17 cellular contexts compared by ENCODE assay signal in the genomic region with DNA sequence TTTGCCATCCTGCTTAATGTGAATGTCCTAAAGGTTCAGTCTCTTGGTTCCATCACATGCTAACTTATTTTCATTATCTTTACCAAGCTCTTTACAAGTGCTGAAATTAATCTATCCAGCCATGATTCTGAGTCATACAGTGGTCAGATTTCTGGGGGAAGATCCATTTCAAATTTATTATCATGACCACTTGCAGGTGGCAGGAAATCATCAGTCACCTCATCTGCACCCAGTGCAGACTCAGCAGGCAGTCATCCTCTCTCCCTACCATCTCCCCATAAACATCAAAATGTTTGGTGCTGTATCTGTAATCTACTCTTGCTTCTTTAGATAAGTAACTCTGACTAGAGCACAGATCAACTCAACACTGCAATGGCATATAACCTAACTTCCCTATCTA. TPM values are rescaled to one million over a fixed set of nuclear protein-coding genes. Genes with fewer than 3 reads are reported as not detected.
DNase-seq lines count a peak whose midpoint lies in the region; ATAC-seq and TF ChIP-seq lines count a peak whose summit lies in the region.
"Had no signal": no experiment of that assay in that cellular context is flagged by ENCODE, and none has a peak within 500 bp of the region (broad histone marks: within the 10 kb centered on the region; RNA-seq: fewer than 3 reads in every experiment).

No MANE protein-coding gene starts in this region.

- H4K20me1 ChIP-seq in GM23248 (ENCODE audit: insufficient read depth) (no peaks in the 10 kb centered on the region), hepatocyte (ENCODE audit: insufficient read depth, poor library complexity, severe bottlenecking) (no peaks in the 10 kb centered on the region)
- H4K20me1 ChIP-seq: BLaER1 had no signal

- H3K79me2 ChIP-seq in GM23248 (ENCODE audit: insufficient read depth) (peaks cover 6% of the 10 kb centered on the region; the same call in 1 of the 2 replicates), hepatocyte (no peaks in the 10 kb centered on the region)

- H3K4me2 ChIP-seq in GM23248 (ENCODE audit: unreplicated experiment) = no peak overlapping the region
- no peak overlapping the region for H3K4me2 ChIP-seq in hepatocyte
- H3K4me2 ChIP-seq: BLaER1 had no signal

- H3F3A ChIP-seq in GM23248 (ENCODE audit: insufficient read depth) = peaks cover 23% of the 10 kb centered on the region; the same call in 1 of the 2 replicates

- H3K4me3 ChIP-seq in AG04450 (ENCODE audit: low read depth, low read length) = no peak overlapping the region
- no peak overlapping the region for H3K4me3 ChIP-seq in GM23248
- no peak overlapping the region for H3K4me3 ChIP-seq in hepatocyte
- H3K4me3 ChIP-seq: BLaER1, body of pancreas had no signal

- H3K27ac ChIP-seq in AG04450 (ENCODE audit: low read depth, low read length) = peak overlapping the region; percentile 47
- peak overlapping the region; percentile 54; the same call in 1 of the 2 replicates for H3K27ac ChIP-seq in GM23248
- H3K27ac ChIP-seq in hepatocyte = peak overlapping the region; percentile 69
- no peak overlapping the region for H3K27ac ChIP-seq in CD4-positive, alpha-beta T cell (ENCODE audit: low read depth, low read length)
- H3K27ac ChIP-seq: BLaER1, body of pancreas had no signal

- H3K36me3 ChIP-seq in GM23248 (ENCODE audit: low read depth) (peaks cover 10% of the 10 kb centered on the region; the same call in 1 of the 2 replicates), hepatocyte (replicated peaks; ENCODE audit: insufficient read depth, low read depth) (no peaks in the 10 kb centered on the region)

- H3K27me3 Mint-ChIP-seq in activated T-helper 17 cell treated with anti-CD3 and anti-CD28 coated beads, Interleukin-2, amount 50 U/mL, for 72 hours = no peaks in the 10 kb centered on the region
- H3K27me3 Mint-ChIP-seq in CD4-positive, alpha-beta T cell = no peaks in the 10 kb centered on the region

- no peak for TF ChIP-seq CTCF in AG04450 (IDR thresholded peaks at IDR 0.05; ENCODE audit: low read depth, low read length)
- TF ChIP-seq CTCF in hepatocyte (IDR thresholded peaks at IDR 0.05; ENCODE audit: poor library complexity) = no peak
- no peak for TF ChIP-seq CTCF in CD4-positive, alpha-beta T cell (IDR thresholded peaks at IDR 0.05)

- no peak overlapping the region for H3K9ac ChIP-seq in GM23248
- H3K9ac ChIP-seq: BLaER1 had no signal

- H3K4me1 ChIP-seq in GM23248 (ENCODE audit: insufficient read depth) = peaks cover 23% of the 10 kb centered on the region
- H3K4me1 ChIP-seq in hepatocyte (ENCODE audit: insufficient read depth) = no peaks in the 10 kb centered on the region
- H3K4me1 ChIP-seq: BLaER1, body of pancreas had no signal

- intact Hi-C loops in CD4-positive, alpha-beta T cell (cut with DNase I, micrococcal nuclease) = no loop called here

- peak overlapping the region; percentile 81 for H3K4me3 Mint-ChIP-seq in activated T-helper 17 cell treated with anti-CD3 and anti-CD28 coated beads, Interleukin-2, amount 50 U/mL, for 72 hours
- no peak overlapping the region for H3K4me3 Mint-ChIP-seq in CD4-positive, alpha-beta T cell

- H3K4me1 Mint-ChIP-seq in activated T-helper 17 cell treated with anti-CD3 and anti-CD28 coated beads, Interleukin-2, amount 50 U/mL, for 72 hours = peaks cover 36% of the 10 kb centered on the region
- H3K4me1 Mint-ChIP-seq in CD4-positive, alpha-beta T cell (ENCODE audit: low read depth) = peaks cover 17% of the 10 kb centered on the region

- no peaks in the 10 kb centered on the region for H3K9me3 ChIP-seq in AG04450 (ENCODE audit: control insufficient read depth, insufficient read depth, low read length)
- H3K9me3 ChIP-seq in GM23248 (ENCODE audit: low read depth) = no peaks in the 10 kb centered on the region
- H3K9me3 ChIP-seq in hepatocyte (ENCODE audit: low read depth) = no peaks in the 10 kb centered on the region
- H3K9me3 ChIP-seq in CD4-positive, alpha-beta T cell (ENCODE audit: control insufficient read depth, low read length) = no peaks in the 10 kb centered on the region
- H3K9me3 ChIP-seq: BLaER1, body of pancreas had no signal

- peaks cover 70% of the 10 kb centered on the region for H3K36me3 Mint-ChIP-seq in activated T-helper 17 cell treated with anti-CD3 and anti-CD28 coated beads, Interleukin-2, amount 50 U/mL, for 72 hours (ENCODE audit: low read depth)
- peaks cover 85% of the 10 kb centered on the region for H3K36me3 Mint-ChIP-seq in CD4-positive, alpha-beta T cell (ENCODE audit: low read depth)

- peak overlapping the region; percentile 60 for H3K27ac Mint-ChIP-seq in activated T-helper 17 cell treated with anti-CD3 and anti-CD28 coated beads, Interleukin-2, amount 50 U/mL, for 72 hours
- no peak overlapping the region for H3K27ac Mint-ChIP-seq in CD4-positive, alpha-beta T cell

- peak; percentile 70 for DNase-seq in AG04450 (ENCODE audit: low read depth, low spot score)
- DNase-seq in GM23248 = peak; percentile 40
- no peak for DNase-seq in hepatocyte (ENCODE audit: low spot score)
- DNase-seq in hypothalamus (lab: John Stamatoyannopoulos, UW) = no peak
- DNase-seq in CD4-positive, alpha-beta T cell = no peak
- DNase-seq: body of pancreas; effector CD4-positive, alpha-beta T cell; left cardiac atrium; NCI-H1092; NCI-H446; stimulated activated naive CD4-positive, alpha-beta T cell treated with Interleukin-2 at 50 U/mL for 16 hours had no signal

- H3K27me3 ChIP-seq in AG04450 (ENCODE audit: control insufficient read depth, insufficient read depth, low read length) (no peaks in the 10 kb centered on the region), GM23248 (replicated peaks; ENCODE audit: insufficient read depth) (no peaks in the 10 kb centered on the region), hepatocyte (no peaks in the 10 kb centered on the region)
- H3K27me3 ChIP-seq in CD4-positive, alpha-beta T cell (ENCODE audit: control insufficient read depth, insufficient read depth, low read length) = no peaks in the 10 kb centered on the region
- H3K27me3 ChIP-seq: BLaER1, body of pancreas had no signal

- POLR2A ChIA-PET in AG04450 (lab: Yijun Ruan, JAX) = no interaction called here
- POLR2A ChIA-PET in CD4-positive, alpha-beta T cell (lab: Charles Lee) = no interaction called here

- H3K9me2 ChIP-seq in GM23248 (ENCODE audit: insufficient read depth) = no peaks in the 10 kb centered on the region
- no peaks in the 10 kb centered on the region for H3K9me2 ChIP-seq in hepatocyte (replicated peaks; ENCODE audit: insufficient read depth)

- no peaks in the 10 kb centered on the region for H3K9me3 Mint-ChIP-seq in activated T-helper 17 cell treated with anti-CD3 and anti-CD28 coated beads, Interleukin-2, amount 50 U/mL, for 72 hours
- no peaks in the 10 kb centered on the region for H3K9me3 Mint-ChIP-seq in CD4-positive, alpha-beta T cell

- in situ Hi-C loops in GM23248 (cut with MboI) = no loop called here

- ATAC-seq in activated T-helper 17 cell treated with anti-CD3 and anti-CD28 coated beads, Interleukin-2, amount 50 U/mL, for 72 hours (replicated peaks) = peak; percentile 65
- ATAC-seq in CD4-positive, alpha-beta T cell (ENCODE audit: poor library complexity) = no peak
- no peak for ATAC-seq in HG03139 (IDR thresholded peaks at IDR 0.05; ENCODE audit: unreplicated experiment)
- ATAC-seq in GM21447 (IDR thresholded peaks at IDR 0.05; ENCODE audit: unreplicated experiment) = no peak
- ATAC-seq: body of pancreas, left cardiac atrium had no signal

- CTCF ChIA-PET in AG04450 (lab: Charles Lee) = interaction anchor here (1.1 to 1.5 kb wide), 2 partner anchors 116 to 118 kb away, joined by 3 to 4 read pairs; no protein-coding TSS in a partner anchor
- CTCF ChIA-PET in CD4-positive, alpha-beta T cell (lab: Charles Lee) = no interaction called here

- H2AFZ ChIP-seq in GM23248 (no peak overlapping the region), hepatocyte (no peak overlapping the region)

RNA-seq across cellular contexts. Expression of gene ATG14, which starts 23.5 kb away (rescaled TPM):
- polyA plus RNA-seq in AG04450 (2011; rRNA removed) (12.2 and 14.9 TPM in 2 replicates), GM23248 (2016; fragmentation: Nextera tagmentation; extraction: Ambion mirVana) (3.8 TPM in 2 replicates), hepatocyte (3.3 and 4.5 TPM in 2 replicates)
- 11.1 and 14.0 TPM in 2 replicates for polyA minus RNA-seq in AG04450 (2011; rRNA and poly(A)+ RNA removed)
- total RNA-seq in GM23248 (2014; rRNA removed; shearing (Covaris generic)) = 14.7 and 14.9 TPM in 2 replicates
- 1 to 10 TPM; 6.2 to 8.0 TPM for total RNA-seq in activated T-helper 17 cell treated with anti-CD3 and anti-CD28 coated beads, Interleukin-2, amount 50 U/mL, for 72 hours
- 15.1 and 16.6 TPM in 2 replicates for total RNA-seq in hepatocyte
- total RNA-seq in CD4-positive, alpha-beta T cell = 10 to 100 TPM; 19.9 to 20.5 TPM

RNA-seq across cellular contexts. Expression of gene TBPL2, which starts 52.3 kb away (rescaled TPM):
- polyA plus RNA-seq in AG04450 (2011; rRNA removed) = not detected in 2 replicates
- not detected in 2 replicates for polyA minus RNA-seq in AG04450 (2011; rRNA and poly(A)+ RNA removed)
- total RNA-seq in GM23248 (2014; rRNA removed; shearing (Covaris generic)) = not detected in 2 replicates
- not detected in 2 replicates for polyA plus RNA-seq in GM23248 (2016; fragmentation: Nextera tagmentation; extraction: Ambion mirVana)
- not detected for total RNA-seq in activated T-helper 17 cell treated with anti-CD3 and anti-CD28 coated beads, Interleukin-2, amount 50 U/mL, for 72 hours
- total RNA-seq in hepatocyte = 0.27 TPM in 1 of 2 replicates, not detected in the other
- polyA plus RNA-seq in hepatocyte = 0.23 and 0.27 TPM in 2 replicates
- not detected for total RNA-seq in CD4-positive, alpha-beta T cell
- total RNA-seq: body of pancreas, glomerular endothelial cell, H4, left cardiac atrium had no signal

Comparison
In these comparisons a context has a peak if more than half of its experiments do, and no peak if none do; other contexts are left out.
1. DNase-seq: peak in AG04450 (single experiment) and GM23248 (single experiment); none in hepatocyte (single experiment), hypothalamus (0 of 51) and CD4-positive, alpha-beta T cell (0 of 10).